Comparison of ENCODE assay signal across 17 cellular contexts in the genomic region with DNA sequence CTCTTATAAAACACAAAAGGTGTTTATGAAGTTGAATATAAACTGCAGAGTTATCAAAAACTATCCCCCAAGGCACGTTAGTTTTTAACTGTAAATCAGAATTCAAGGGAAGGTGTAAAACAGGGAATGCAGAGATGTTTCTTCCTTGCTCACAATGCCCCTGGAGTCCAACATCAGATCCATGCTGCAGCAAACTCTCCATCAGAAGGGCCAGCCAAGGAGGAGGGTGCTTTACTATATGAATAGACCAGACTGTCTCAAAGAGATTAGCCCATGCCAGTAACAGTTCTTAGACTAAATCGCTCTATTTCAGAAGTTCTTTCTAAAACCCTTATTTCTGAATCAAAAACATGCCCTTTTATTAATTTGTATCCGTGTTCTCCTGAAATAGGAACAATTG.
DNase-seq lines count a peak whose midpoint lies in the region; ATAC-seq, FAIRE-seq and TF ChIP-seq lines count a peak whose summit lies in the region.
"Had no signal": no experiment of that assay in that cellular context is flagged by ENCODE, and none has a peak within 500 bp of the region (broad histone marks: within the 10 kb centered on the region; RNA-seq: fewer than 3 reads in every experiment).

No MANE protein-coding gene starts in this region.

- H2BK12ac ChIP-seq in mesenchymal stem cell (ENCODE audit: low read length in 2 of 2): no peak overlapping the region

- H3K36me3 ChIP-seq in astrocyte (ENCODE audit: insufficient read depth, low read length) (no peaks in the 10 kb centered on the region), mesenchymal stem cell (ENCODE audit: control insufficient read depth in 1 of 2, insufficient read depth in 2 of 2, low read depth in 1 of 2, low read length in 2 of 2) (no peaks in the 10 kb centered on the region), mucosa of descending colon (ENCODE audit: low read depth) (no peaks in the 10 kb centered on the region)

- no peaks in the 10 kb centered on the region for H3K79me1 ChIP-seq in mesenchymal stem cell (replicated peaks; ENCODE audit: low read length, poor library complexity, severe bottlenecking)

- no peak overlapping the region for H2BK15ac ChIP-seq in mesenchymal stem cell (ENCODE audit: low read depth, poor library complexity, severe bottlenecking)

- FAIRE-seq in astrocyte (lab: Jason Lieb, UNC): peak; percentile 29
- FAIRE-seq: urothelium cell line had no signal

- no peaks in the 10 kb centered on the region for H3K27me3 Mint-ChIP-seq in natural killer cell treated with Interleukin-12 subunit alpha and Interleukin-12 subunit beta and Interleukin-15 and Interleukin-18, amount 100 ng/mL, for 72 hours
- H3K27me3 Mint-ChIP-seq in natural killer cell (ENCODE audit: low read depth in 2 of 2) (no peaks in the 10 kb centered on the region), astrocyte (ENCODE audit: low read depth, unreplicated experiment) (no peaks in the 10 kb centered on the region)
- H3K27me3 Mint-ChIP-seq in activated CD4-positive, alpha-beta T cell treated with anti-CD3 and anti-CD28 coated beads for 36 hours: no peaks in the 10 kb centered on the region
- H3K27me3 Mint-ChIP-seq: activated naive CD4-positive, alpha-beta T cell treated with anti-CD3 and anti-CD28 coated beads, Interleukin-2, amount 50 U/mL, for 24 hours; activated T-cell treated with anti-CD3 and anti-CD28 coated beads, Interleukin-2, amount 50 U/mL, for 24 hours; CD4-positive, alpha-beta T cell; central memory CD8-positive, alpha-beta T cell; progenitor cell of endocrine pancreas; stimulated activated naive B cell treated with anti-CD40 and anti-IgM and Interleukin-4, amounts not matched to agents 10 μg/mL and 1 μg/mL and 100 μg/mL, for 72 hours had no signal

- intact Hi-C loops in natural killer cell (cut with micrococcal nuclease) (loop anchor here (1.0 kb wide), 3 partner anchors 153 to 923 kb away; no protein-coding TSS in a partner anchor), mucosa of descending colon (cut with DNase I, micrococcal nuclease) (no loop called here)
- intact Hi-C loops in activated CD4-positive, alpha-beta T cell treated with anti-CD3 and anti-CD28 coated beads for 36 hours (cut with DNase I, micrococcal nuclease): loop anchor here (1.0 to 5.0 kb wide), 6 partner anchors 152 to 923 kb away; no protein-coding TSS in a partner anchor

- no peak for ATAC-seq in natural killer cell treated with Interleukin-12 subunit alpha and Interleukin-12 subunit beta and Interleukin-15 and Interleukin-18, amount 100 ng/mL, for 72 hours
- ATAC-seq in natural killer cell (no peak), mucosa of descending colon (no peak), GM19397 (IDR thresholded peaks at IDR 0.05; ENCODE audit: unreplicated experiment) (no peak), GM18502 (IDR thresholded peaks at IDR 0.05; ENCODE audit: poor library complexity, unreplicated experiment) (no peak)
- no peak for ATAC-seq in activated CD4-positive, alpha-beta T cell treated with anti-CD3 and anti-CD28 coated beads for 36 hours

- H3K4me3 ChIP-seq in astrocyte (ENCODE audit: insufficient read depth, low read depth, low read length): no peak overlapping the region
- H3K4me3 ChIP-seq in mesenchymal stem cell (ENCODE audit: insufficient read depth in 1 of 2, low read depth in 1 of 2, low read length in 2 of 2): no peak overlapping the region
- no peak overlapping the region for H3K4me3 ChIP-seq in mucosa of descending colon

- H3K4ac ChIP-seq in mesenchymal stem cell (ENCODE audit: low read depth in 1 of 2, low read length in 2 of 2): no peak overlapping the region

- H2BK5ac ChIP-seq in mesenchymal stem cell (ENCODE audit: low read depth, low read length, poor library complexity, severe bottlenecking): no peak overlapping the region

- no peak overlapping the region for H3K23ac ChIP-seq in mesenchymal stem cell (ENCODE audit: low read length in 2 of 2)

- no peak overlapping the region for H4K8ac ChIP-seq in mesenchymal stem cell (ENCODE audit: low read length)

- H3K27ac ChIP-seq in astrocyte (ENCODE audit: low read depth, low read length) (no peak overlapping the region), mesenchymal stem cell (ENCODE audit: low read length, poor library complexity, severe bottlenecking) (no peak overlapping the region)

- POLR2A ChIA-PET in activated CD4-positive, alpha-beta T cell treated with anti-CD3 and anti-CD28 coated beads for 36 hours (lab: Charles Lee): no interaction called here

- H3K14ac ChIP-seq in mesenchymal stem cell (ENCODE audit: low read length in 2 of 2): no peak overlapping the region

- no peaks in the 10 kb centered on the region for H3K36me3 Mint-ChIP-seq in natural killer cell treated with Interleukin-12 subunit alpha and Interleukin-12 subunit beta and Interleukin-15 and Interleukin-18, amount 100 ng/mL, for 72 hours
- no peaks in the 10 kb centered on the region for H3K36me3 Mint-ChIP-seq in natural killer cell
- no peaks in the 10 kb centered on the region for H3K36me3 Mint-ChIP-seq in astrocyte (ENCODE audit: low read depth, unreplicated experiment)
- H3K36me3 Mint-ChIP-seq in activated CD4-positive, alpha-beta T cell treated with anti-CD3 and anti-CD28 coated beads for 36 hours (ENCODE audit: low read depth): no peaks in the 10 kb centered on the region
- H3K36me3 Mint-ChIP-seq: activated naive CD4-positive, alpha-beta T cell treated with anti-CD3 and anti-CD28 coated beads, Interleukin-2, amount 50 U/mL, for 24 hours; stimulated activated naive B cell treated with anti-CD40 and anti-IgM and Interleukin-4, amounts not matched to agents 10 μg/mL and 1 μg/mL and 100 μg/mL, for 72 hours had no signal

- H3K79me2 ChIP-seq in astrocyte (ENCODE audit: insufficient read depth, low read length): no peaks in the 10 kb centered on the region

- H3K27me3 ChIP-seq in astrocyte (ENCODE audit: insufficient read depth, low read length): no peaks in the 10 kb centered on the region
- no peaks in the 10 kb centered on the region for H3K27me3 ChIP-seq in mesenchymal stem cell (ENCODE audit: control insufficient read depth in 1 of 2, insufficient read depth in 1 of 2, low read length in 2 of 2)

- TF ChIP-seq CTCF in natural killer cell (IDR thresholded peaks at IDR 0.05) (no peak), astrocyte (IDR thresholded peaks at IDR 0.05; ENCODE audit: insufficient read depth, low read depth, low read length) (no peak), mucosa of descending colon (IDR thresholded peaks at IDR 0.05) (no peak)

- WGBS in mesenchymal stem cell: 83% methylated on average over 2 of the region's 3 CpGs

- H3K4me2 ChIP-seq in astrocyte (ENCODE audit: low read length): no peak overlapping the region
- no peak overlapping the region for H3K4me2 ChIP-seq in mesenchymal stem cell (ENCODE audit: low read length, poor library complexity, severe bottlenecking)

- no peak overlapping the region for H3K18ac ChIP-seq in mesenchymal stem cell (ENCODE audit: low read depth in 1 of 2, low read length in 2 of 2)

- no peak overlapping the region for H2BK120ac ChIP-seq in mesenchymal stem cell (ENCODE audit: low read depth, low read length)

- no peaks in the 10 kb centered on the region for H3K9me3 ChIP-seq in astrocyte (ENCODE audit: insufficient read depth, low read depth, low read length)
- no peaks in the 10 kb centered on the region for H3K9me3 ChIP-seq in mesenchymal stem cell (ENCODE audit: control insufficient read depth, low read length)
- H3K9me3 ChIP-seq in mucosa of descending colon: no peaks in the 10 kb centered on the region

- H3K4me3 Mint-ChIP-seq in natural killer cell treated with Interleukin-12 subunit alpha and Interleukin-12 subunit beta and Interleukin-15 and Interleukin-18, amount 100 ng/mL, for 72 hours: no peak overlapping the region
- H3K4me3 Mint-ChIP-seq in natural killer cell (no peak overlapping the region), astrocyte (ENCODE audit: unreplicated experiment) (no peak overlapping the region)
- H3K4me3 Mint-ChIP-seq in activated CD4-positive, alpha-beta T cell treated with anti-CD3 and anti-CD28 coated beads for 36 hours: no peak overlapping the region
- H3K4me3 Mint-ChIP-seq: activated naive CD4-positive, alpha-beta T cell treated with anti-CD3 and anti-CD28 coated beads, Interleukin-2, amount 50 U/mL, for 24 hours; activated T-cell treated with anti-CD3 and anti-CD28 coated beads, Interleukin-2, amount 50 U/mL, for 24 hours; CD4-positive, alpha-beta T cell; central memory CD8-positive, alpha-beta T cell; stimulated activated naive B cell treated with anti-CD40 and anti-IgM and Interleukin-4, amounts not matched to agents 10 μg/mL and 1 μg/mL and 100 μg/mL, for 72 hours had no signal

- no peak for DNase-seq in natural killer cell treated with Interleukin-12 subunit alpha and Interleukin-12 subunit beta and Interleukin-15 and Interleukin-18, amount 100 ng/mL, for 72 hours (ENCODE audit: low spot score)
- DNase-seq in natural killer cell (no peak), astrocyte (ENCODE audit: low read depth) (no peak), mesenchymal stem cell (no peak), mucosa of descending colon (no peak)
- DNase-seq in activated CD4-positive, alpha-beta T cell treated with anti-CD3 and anti-CD28 coated beads for 36 hours: no peak
- DNase-seq: activated CD4-positive, alpha-beta T cell treated with anti-CD3 and anti-CD28 coated beads, Interleukin-2, amount 50 U/mL, for 1 hour; activated T-cell treated with anti-CD3 and anti-CD28 coated beads, Interleukin-2, amount 50 U/mL, for 24 hours; CD4-positive, alpha-beta T cell; GOT3; stimulated activated naive B cell treated with anti-CD40 and anti-IgM and Interleukin-4, amounts not matched to agents 10 μg/mL and 1 μg/mL and 100 μg/mL, for 72 hours had no signal

- CTCF ChIA-PET in activated CD4-positive, alpha-beta T cell treated with anti-CD3 and anti-CD28 coated beads for 36 hours (lab: Charles Lee): interaction anchor here (0.6 to 1.5 kb wide), 7 partner anchors 10 to 790 kb away, joined by 3 to 7 read pairs (median 3); no protein-coding TSS in a partner anchor

- H3K4me1 ChIP-seq in astrocyte (ENCODE audit: insufficient read depth, low read length) (peaks cover 9% of the 10 kb centered on the region), mesenchymal stem cell (ENCODE audit: control insufficient read depth, insufficient read depth, low read depth, low read length) (no peaks in the 10 kb centered on the region), mucosa of descending colon (ENCODE audit: low read depth) (peaks cover 14% of the 10 kb centered on the region)

- no peaks in the 10 kb centered on the region for H4K20me1 ChIP-seq in astrocyte (ENCODE audit: insufficient read depth, low read length)

- H3K9me3 Mint-ChIP-seq in natural killer cell treated with Interleukin-12 subunit alpha and Interleukin-12 subunit beta and Interleukin-15 and Interleukin-18, amount 100 ng/mL, for 72 hours: no peaks in the 10 kb centered on the region
- H3K9me3 Mint-ChIP-seq in natural killer cell: no peaks in the 10 kb centered on the region
- H3K9me3 Mint-ChIP-seq in astrocyte (ENCODE audit: unreplicated experiment): no peaks in the 10 kb centered on the region
- no peaks in the 10 kb centered on the region for H3K9me3 Mint-ChIP-seq in activated CD4-positive, alpha-beta T cell treated with anti-CD3 and anti-CD28 coated beads for 36 hours (ENCODE audit: low read depth)
- H3K9me3 Mint-ChIP-seq: activated naive CD4-positive, alpha-beta T cell treated with anti-CD3 and anti-CD28 coated beads, Interleukin-2, amount 50 U/mL, for 24 hours; activated T-cell treated with anti-CD3 and anti-CD28 coated beads, Interleukin-2, amount 50 U/mL, for 24 hours; CD4-positive, alpha-beta T cell; central memory CD8-positive, alpha-beta T cell; stimulated activated naive B cell treated with anti-CD40 and anti-IgM and Interleukin-4, amounts not matched to agents 10 μg/mL and 1 μg/mL and 100 μg/mL, for 72 hours had no signal

- H2AFZ ChIP-seq in astrocyte (ENCODE audit: low read depth, low read length): peak overlapping the region; percentile 11
- no peak overlapping the region for H2AFZ ChIP-seq in mesenchymal stem cell (ENCODE audit: low read depth, low read length)

- H4K91ac ChIP-seq in mesenchymal stem cell (ENCODE audit: low read length): no peak overlapping the region

- H2AK5ac ChIP-seq in mesenchymal stem cell (ENCODE audit: low read length, severe bottlenecking): no peak overlapping the region

- H3K27ac Mint-ChIP-seq in natural killer cell treated with Interleukin-12 subunit alpha and Interleukin-12 subunit beta and Interleukin-15 and Interleukin-18, amount 100 ng/mL, for 72 hours: peak overlapping the region; percentile 69 to 93
- H3K27ac Mint-ChIP-seq in natural killer cell (no peak overlapping the region), astrocyte (ENCODE audit: unreplicated experiment) (no peak overlapping the region)
- no peak overlapping the region for H3K27ac Mint-ChIP-seq in activated CD4-positive, alpha-beta T cell treated with anti-CD3 and anti-CD28 coated beads for 36 hours
- H3K27ac Mint-ChIP-seq: activated naive CD4-positive, alpha-beta T cell treated with anti-CD3 and anti-CD28 coated beads, Interleukin-2, amount 50 U/mL, for 24 hours; activated T-cell treated with anti-CD3 and anti-CD28 coated beads, Interleukin-2, amount 50 U/mL, for 24 hours; CD4-positive, alpha-beta T cell; progenitor cell of endocrine pancreas; stimulated activated naive B cell treated with anti-CD40 and anti-IgM and Interleukin-4, amounts not matched to agents 10 μg/mL and 1 μg/mL and 100 μg/mL, for 72 hours had no signal

- peaks cover 15 to 43% of the 10 kb centered on the region in 2 donors for H3K4me1 Mint-ChIP-seq in natural killer cell treated with Interleukin-12 subunit alpha and Interleukin-12 subunit beta and Interleukin-15 and Interleukin-18, amount 100 ng/mL, for 72 hours (ENCODE audit: low read depth in 2 of 2)
- peaks cover 4 to 7% of the 10 kb centered on the region in 2 donors for H3K4me1 Mint-ChIP-seq in natural killer cell
- H3K4me1 Mint-ChIP-seq in astrocyte (ENCODE audit: low read depth, unreplicated experiment): peaks cover 9% of the 10 kb centered on the region
- H3K4me1 Mint-ChIP-seq in activated CD4-positive, alpha-beta T cell treated with anti-CD3 and anti-CD28 coated beads for 36 hours: peaks cover 2% of the 10 kb centered on the region
- H3K4me1 Mint-ChIP-seq: activated naive CD4-positive, alpha-beta T cell treated with anti-CD3 and anti-CD28 coated beads, Interleukin-2, amount 50 U/mL, for 24 hours; central memory CD8-positive, alpha-beta T cell; stimulated activated naive B cell treated with anti-CD40 and anti-IgM and Interleukin-4, amounts not matched to agents 10 μg/mL and 1 μg/mL and 100 μg/mL, for 72 hours had no signal

- H3K9ac ChIP-seq in astrocyte (ENCODE audit: low read length): no peak overlapping the region
- peak overlapping the region; percentile 11 for H3K9ac ChIP-seq in mesenchymal stem cell (ENCODE audit: low read length)

Comparison
In these comparisons a context has a peak if more than half of its experiments do, and no peak if none do; other contexts are left out.
1. H3K27ac Mint-ChIP-seq: peak in natural killer cell treated with Interleukin-12 subunit alpha and Interleukin-12 subunit beta and Interleukin-15 and Interleukin-18, amount 100 ng/mL, for 72 hours (2 of 2); none in natural killer cell (0 of 2), astrocyte (single experiment) and activated CD4-positive, alpha-beta T cell treated with anti-CD3 and anti-CD28 coated beads for 36 hours (single experiment).
2. intact Hi-C loops: an anchor here in natural killer cell (1.0 kb wide) and activated CD4-positive, alpha-beta T cell treated with anti-CD3 and anti-CD28 coated beads for 36 hours (1.0 to 5.0 kb wide); none called in mucosa of descending colon.